In genomic region chr5:124906339-124907097, GRCh38 we compare ENCODE assay signal across 8 cellular contexts.
DNase-seq lines count a peak whose midpoint lies in the region; ATAC-seq and TF ChIP-seq lines count a peak whose summit lies in the region.

No MANE protein-coding gene starts in this region.

- TF ChIP-seq CTCF in fibroblast of the aortic adventitia (IDR thresholded peaks at IDR 0.05; ENCODE audit: insufficient read depth, low read length): peak; percentile 32

- ATAC-seq in GM21529 (IDR thresholded peaks at IDR 0.05; ENCODE audit: unreplicated experiment): no peak
- no peak for ATAC-seq in GM18498 (IDR thresholded peaks at IDR 0.05; ENCODE audit: unreplicated experiment)

- in situ Hi-C loops in KBM-7 (cut with MboI; ENCODE audit: low pct_unique_long_range_greater_than_20kb, low sequenced_read_pairs): no loop called here

- DNase-seq in KBM-7 (peak; percentile 61), SHP77 (lab: John Stamatoyannopoulos, UW) (peak; percentile 61 to 68), fibroblast of the aortic adventitia (ENCODE audit: low read depth) (peak; percentile 94), occipital lobe (lab: John Stamatoyannopoulos, UW) (peak; percentile 29)
- no peak for DNase-seq in activated naive CD4-positive, alpha-beta T cell treated with anti-CD3 and anti-CD28 coated beads, Interleukin-2, amount 50 U/mL, for 16 hours
- DNase-seq in stimulated activated naive CD4-positive, alpha-beta T cell treated with Interleukin-2 at 50 U/mL for 16 hours (lab: John Stamatoyannopoulos, UW): no peak

- no peak overlapping the region for H3K4me3 ChIP-seq in fibroblast of the aortic adventitia (ENCODE audit: low read depth, low read length)

Comparison
In these comparisons a context has a peak if more than half of its experiments do, and no peak if none do; other contexts are left out.
1. DNase-seq: peak in KBM-7 (single experiment), SHP77 (2 of 2), fibroblast of the aortic adventitia (single experiment) and occipital lobe (single experiment); none in activated naive CD4-positive, alpha-beta T cell treated with anti-CD3 and anti-CD28 coated beads, Interleukin-2, amount 50 U/mL, for 16 hours (single experiment) and stimulated activated naive CD4-positive, alpha-beta T cell treated with Interleukin-2 at 50 U/mL for 16 hours (single experiment).